Comparison of ENCODE assay signal across 26 cellular contexts in genomic region chr13:23901365-23901764, GRCh38. TPM values are rescaled to one million over a fixed set of nuclear protein-coding genes. Genes with fewer than 3 reads are reported as not detected.
DNase-seq lines count a peak whose midpoint lies in the region; ATAC-seq, FAIRE-seq and TF ChIP-seq lines count a peak whose summit lies in the region.
"Had no signal": no experiment of that assay in that cellular context is flagged by ENCODE, and none has a peak within 500 bp of the region (broad histone marks: within the 10 kb centered on the region; RNA-seq: fewer than 3 reads in every experiment).

No MANE protein-coding gene starts in this region.

- no peaks in the 10 kb centered on the region for H3K36me3 ChIP-seq in brain microvascular endothelial cell (replicated peaks)
- H3K36me3 ChIP-seq: upper lobe of right lung had no signal

- no peak overlapping the region for H3K4me3 ChIP-seq in brain microvascular endothelial cell (ENCODE audit: low read depth, low read length)
- no peak overlapping the region for H3K4me3 ChIP-seq in skeletal muscle cell (ENCODE audit: low read depth, low read length)
- H3K4me3 ChIP-seq: A549, upper lobe of right lung had no signal

- no peak overlapping the region for H3K4me3 Mint-ChIP-seq in activated CD8-positive, alpha-beta memory T cell treated with anti-CD3 and anti-CD28 coated beads, Interleukin-2, amount 10 ng/mL, durations not matched to agents 7 days and 5 days
- H3K4me3 Mint-ChIP-seq: activated CD4-positive, alpha-beta T cell treated with anti-CD3 and anti-CD28 coated beads, Interleukin-2, amount 10 ng/mL, durations not matched to agents 24 days and 14 days; activated naive CD8-positive, alpha-beta T cell; activated T-cell treated with anti-CD3 and anti-CD28 coated beads, Interleukin-2, amount 50 U/mL, for 24 hours; CD4-positive, CD25-positive, alpha-beta regulatory T cell; neural crest cell; stimulated activated naive CD8-positive, alpha-beta T cell treated with anti-CD3 and anti-CD28 coated beads, Interleukin-15, Interleukin-2, amounts not matched to agents 100 ng/mL and 50 ng/mL, for 24 hours had no signal

- H3K27me3 Mint-ChIP-seq in activated CD8-positive, alpha-beta memory T cell treated with anti-CD3 and anti-CD28 coated beads, Interleukin-2, amount 10 ng/mL, durations not matched to agents 7 days and 5 days = peaks cover 45% of the 10 kb centered on the region

- CTCF ChIA-PET in activated CD8-positive, alpha-beta memory T cell treated with anti-CD3 and anti-CD28 coated beads, Interleukin-2, amount 10 ng/mL, durations not matched to agents 7 days and 5 days (lab: Charles Lee) = interaction anchor here (0.7 kb wide), 1 partner anchor 22 kb away, joined by 3 read pairs; no protein-coding TSS in a partner anchor

- in situ Hi-C loops in brain microvascular endothelial cell (cut with HindIII; ENCODE audit: low pct_ligation_motif_present, low sequenced_read_pairs) = no loop called here

- H3K27ac Mint-ChIP-seq in activated CD8-positive, alpha-beta memory T cell treated with anti-CD3 and anti-CD28 coated beads, Interleukin-2, amount 10 ng/mL, durations not matched to agents 7 days and 5 days = no peak overlapping the region
- H3K27ac Mint-ChIP-seq: activated CD4-positive, alpha-beta T cell treated with anti-CD3 and anti-CD28 coated beads, Interleukin-2, amount 10 ng/mL, durations not matched to agents 24 days and 14 days; activated naive CD8-positive, alpha-beta T cell; activated T-cell treated with anti-CD3 and anti-CD28 coated beads, Interleukin-2, amount 50 U/mL, for 24 hours; stimulated activated naive CD8-positive, alpha-beta T cell treated with anti-CD3 and anti-CD28 coated beads, Interleukin-15, Interleukin-2, amounts not matched to agents 100 ng/mL and 50 ng/mL, for 24 hours had no signal

- H3K27me3 ChIP-seq in brain microvascular endothelial cell (replicated peaks) = no peaks in the 10 kb centered on the region

- no peaks in the 10 kb centered on the region for H3K9me3 Mint-ChIP-seq in activated CD8-positive, alpha-beta memory T cell treated with anti-CD3 and anti-CD28 coated beads, Interleukin-2, amount 10 ng/mL, durations not matched to agents 7 days and 5 days (ENCODE audit: low read depth)
- H3K9me3 Mint-ChIP-seq: activated CD4-positive, alpha-beta T cell treated with anti-CD3 and anti-CD28 coated beads, Interleukin-2, amount 10 ng/mL, durations not matched to agents 24 days and 14 days; activated T-cell treated with anti-CD3 and anti-CD28 coated beads, Interleukin-2, amount 50 U/mL, for 24 hours; neural crest cell; stimulated activated naive CD8-positive, alpha-beta T cell treated with anti-CD3 and anti-CD28 coated beads, Interleukin-15, Interleukin-2, amounts not matched to agents 100 ng/mL and 50 ng/mL, for 24 hours had no signal

- H3K4me1 Mint-ChIP-seq in activated CD8-positive, alpha-beta memory T cell treated with anti-CD3 and anti-CD28 coated beads, Interleukin-2, amount 10 ng/mL, durations not matched to agents 7 days and 5 days = peaks cover 15% of the 10 kb centered on the region

- no peak for DNase-seq in activated CD8-positive, alpha-beta memory T cell treated with anti-CD3 and anti-CD28 coated beads, Interleukin-2, amount 10 ng/mL, durations not matched to agents 7 days and 5 days
- no peak for DNase-seq in activated CD8-positive, alpha-beta memory T cell treated with anti-CD3 and anti-CD28 coated beads, Interleukin-2, amount 50 U/mL, for 4 hours
- DNase-seq in HTR-8/SVneo (ENCODE audit: insufficient read length, low spot score) = peak; percentile 7
- DNase-seq in brain microvascular endothelial cell = peak; percentile 44
- DNase-seq in skeletal muscle cell (ENCODE audit: low read depth) = peak; percentile 22
- no peak for DNase-seq in AG20443 (ENCODE audit: low spot score)
- DNase-seq in putamen (ENCODE audit: low spot score) = no peak
- DNase-seq in activated effector memory CD4-positive, alpha-beta T cell treated with anti-CD3 and anti-CD28 coated beads, Interleukin-2, amount 50 U/mL, for 16 hours = no peak
- DNase-seq: activated CD4-positive, alpha-beta T cell treated with anti-CD3 and anti-CD28 coated beads, Interleukin-2, amount 10 ng/mL, durations not matched to agents 24 days and 14 days; activated T-cell treated with anti-CD3 and anti-CD28 coated beads, Interleukin-2, amount 50 U/mL, for 24 hours; central memory CD4-positive, alpha-beta T cell; DMS79; effector memory CD4-positive, alpha-beta T cell; hypothalamus; NCI-H1092; NCI-H2107; NCI-H69; SK-N-SH; T1000; upper lobe of right lung had no signal

- TF ChIP-seq CTCF in brain microvascular endothelial cell (IDR thresholded peaks at IDR 0.05; ENCODE audit: low read depth, low read length, missing control alignments) = no peak

- H3K27ac ChIP-seq in brain microvascular endothelial cell = no peak overlapping the region
- H3K27ac ChIP-seq: A549, upper lobe of right lung had no signal

- ATAC-seq in activated CD8-positive, alpha-beta memory T cell treated with anti-CD3 and anti-CD28 coated beads, Interleukin-2, amount 10 ng/mL, durations not matched to agents 7 days and 5 days = peak; percentile 43
- ATAC-seq: A549, upper lobe of right lung had no signal

- H3K36me3 Mint-ChIP-seq in activated CD8-positive, alpha-beta memory T cell treated with anti-CD3 and anti-CD28 coated beads, Interleukin-2, amount 10 ng/mL, durations not matched to agents 7 days and 5 days = no peaks in the 10 kb centered on the region
- H3K36me3 Mint-ChIP-seq: activated naive CD8-positive, alpha-beta T cell; CD4-positive, CD25-positive, alpha-beta regulatory T cell had no signal

- FAIRE-seq in HTR-8/SVneo (lab: Jason Lieb, UNC) = no peak
- FAIRE-seq: A549 had no signal

RNA-seq across cellular contexts. Expression of gene C1QTNF9B, which starts 4.1 kb away (rescaled TPM):
- total RNA-seq in activated CD8-positive, alpha-beta memory T cell treated with anti-CD3 and anti-CD28 coated beads, Interleukin-2, amount 10 ng/mL, durations not matched to agents 7 days and 5 days = not detected
- total RNA-seq: activated CD4-positive, alpha-beta T cell treated with anti-CD3 and anti-CD28 coated beads, Interleukin-2, amount 10 ng/mL, durations not matched to agents 24 days and 14 days; CD4-positive, CD25-positive, alpha-beta regulatory T cell; neural crest cell; renal cortical epithelial cell; upper lobe of right lung had no signal

RNA-seq across cellular contexts. Expression of gene MIPEP, which starts 12.2 kb away (rescaled TPM):
- 10 to 100 TPM; 10.5 to 11.4 TPM for total RNA-seq in activated CD8-positive, alpha-beta memory T cell treated with anti-CD3 and anti-CD28 coated beads, Interleukin-2, amount 10 ng/mL, durations not matched to agents 7 days and 5 days

Comparison
In these comparisons a context has a peak if more than half of its experiments do, and no peak if none do; other contexts are left out.
1. DNase-seq: peak in HTR-8/SVneo (single experiment), brain microvascular endothelial cell (single experiment) and skeletal muscle cell (single experiment); none in activated CD8-positive, alpha-beta memory T cell treated with anti-CD3 and anti-CD28 coated beads, Interleukin-2, amount 10 ng/mL, durations not matched to agents 7 days and 5 days (single experiment), activated CD8-positive, alpha-beta memory T cell treated with anti-CD3 and anti-CD28 coated beads, Interleukin-2, amount 50 U/mL, for 4 hours (single experiment), AG20443 (single experiment), putamen (single experiment) and activated effector memory CD4-positive, alpha-beta T cell treated with anti-CD3 and anti-CD28 coated beads, Interleukin-2, amount 50 U/mL, for 16 hours (single experiment).